In the genomic region with DNA sequence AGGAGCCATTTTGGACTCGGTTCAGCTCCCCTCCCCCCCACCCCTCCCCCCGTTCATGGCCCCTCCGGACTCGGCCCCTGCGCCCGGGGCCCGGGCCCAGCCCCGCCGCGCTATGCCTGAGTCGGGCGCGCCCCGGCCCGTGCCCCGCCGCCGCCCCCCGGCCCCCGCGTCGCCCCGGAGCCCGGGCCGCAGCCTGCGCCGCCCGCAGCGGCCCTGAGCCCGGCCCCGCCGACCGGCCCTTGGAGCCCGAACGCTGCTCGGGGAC, we compare ENCODE assay signal across 8 cellular contexts. TPM values are rescaled to one million over a fixed set of nuclear protein-coding genes. Genes with fewer than 3 reads are reported as not detected.
DNase-seq lines count a peak whose midpoint lies in the region; ATAC-seq and TF ChIP-seq lines count a peak whose summit lies in the region.

No MANE protein-coding gene starts in this region.

- DNase-seq in activated T-cell treated with anti-CD3 and anti-CD28 coated beads, Interleukin-2, amount 50 U/mL, for 4 hours: no peak
- DNase-seq in activated T-cell treated with anti-CD3 and anti-CD28 coated beads, Interleukin-2, amount 50 U/mL, for 1 hour: no peak
- DNase-seq in adrenal gland (no peak), right lobe of liver (no peak), tibial nerve (ENCODE audit: low spot score in 2 of 2) (no peak), kidney glomerular epithelial cell (lab: John Stamatoyannopoulos, UW) (no peak), NCI-H524 treated with DMSO at 0.1 percent for 48 hours (lab: John Stamatoyannopoulos, UW) (no peak), NAMALWA (ENCODE audit: low spot score) (no peak)

- no peaks in the 10 kb centered on the region for H3K27me3 ChIP-seq in adrenal gland
- H3K27me3 ChIP-seq in right lobe of liver: no peaks in the 10 kb centered on the region
- H3K27me3 ChIP-seq in tibial nerve: no peaks in the 10 kb centered on the region

- 0 to 1% (median 1%) methylated on average over 12 to 35 of the region's 36 CpGs; no CpG with 5 or more reads in 1 of the 4 donors for WGBS in adrenal gland, 4 donors
- WGBS in right lobe of liver (ENCODE audit: insufficient coverage, low coverage, low lambda C conversion rate, missing lambda C conversion rate): 0% methylated on average over 3 of the region's 36 CpGs
- 0% methylated on average over 6 of the region's 36 CpGs; no CpG with 5 or more reads in 1 of the 2 donors for WGBS in tibial nerve, 2 donors

- H3K36me3 Mint-ChIP-seq in activated T-cell treated with anti-CD3 and anti-CD28 coated beads, Interleukin-2, amount 50 U/mL, for 4 hours (ENCODE audit: insufficient read depth): no peaks in the 10 kb centered on the region

- TF ChIP-seq EP300 in tibial nerve (IDR thresholded peaks at IDR 0.05): no peak

- peak overlapping the region; percentile 24 to 94 (median 90) for H3K27ac ChIP-seq in adrenal gland
- peak overlapping the region; percentile 58 to 90 (median 77) for H3K27ac ChIP-seq in right lobe of liver
- peak overlapping the region; percentile 81 to 95 (median 85) for H3K27ac ChIP-seq in tibial nerve

- H3K36me3 ChIP-seq in adrenal gland (replicated peaks in 1 of 2): no peaks in the 10 kb centered on the region
- H3K36me3 ChIP-seq in right lobe of liver: no peaks in the 10 kb centered on the region
- H3K36me3 ChIP-seq in tibial nerve: no peaks in the 10 kb centered on the region

- H3K9me3 Mint-ChIP-seq in activated T-cell treated with anti-CD3 and anti-CD28 coated beads, Interleukin-2, amount 50 U/mL, for 4 hours: peaks cover 4% of the 10 kb centered on the region

- peaks cover 2% of the 10 kb centered on the region for H3K27me3 Mint-ChIP-seq in activated T-cell treated with anti-CD3 and anti-CD28 coated beads, Interleukin-2, amount 50 U/mL, for 4 hours (ENCODE audit: low read depth)

- TF ChIP-seq CTCF in adrenal gland (IDR thresholded peaks at IDR 0.05) (no peak), right lobe of liver (IDR thresholded peaks at IDR 0.05) (no peak), tibial nerve (IDR thresholded peaks at IDR 0.05) (no peak)

- H3K4me1 Mint-ChIP-seq in activated T-cell treated with anti-CD3 and anti-CD28 coated beads, Interleukin-2, amount 50 U/mL, for 4 hours (ENCODE audit: low read depth): peaks cover 15% of the 10 kb centered on the region

- ATAC-seq in activated T-cell treated with anti-CD3 and anti-CD28 coated beads, Interleukin-2, amount 50 U/mL, for 4 hours: peak in 1 of 2 donors; percentile 17
- no peak for ATAC-seq in right lobe of liver

- peak overlapping the region in 1 of 4 donors; percentile 97 for H3K4me3 ChIP-seq in adrenal gland
- peak overlapping the region; percentile 68 to 78 (median 70) for H3K4me3 ChIP-seq in right lobe of liver
- peak overlapping the region; percentile 78 to 97 (median 89) for H3K4me3 ChIP-seq in tibial nerve

- intact Hi-C loops in adrenal gland (cut with DNase I): no loop called here
- intact Hi-C loops in right lobe of liver (cut with DNase I): no loop called here

- H3K4me1 ChIP-seq in adrenal gland (replicated peaks in 1 of 2): peaks cover 37 to 54% of the 10 kb centered on the region in 2 donors
- peaks cover 0 to 22% (median 5%) of the 10 kb centered on the region in 4 donors for H3K4me1 ChIP-seq in right lobe of liver
- peaks cover 0 to 43% (median 15%) of the 10 kb centered on the region in 4 donors for H3K4me1 ChIP-seq in tibial nerve

- H3K4me3 Mint-ChIP-seq in activated T-cell treated with anti-CD3 and anti-CD28 coated beads, Interleukin-2, amount 50 U/mL, for 4 hours: peak overlapping the region; percentile 31

- TF ChIP-seq POLR2A in adrenal gland (IDR thresholded peaks at IDR 0.05) (no peak), right lobe of liver (IDR thresholded peaks at IDR 0.05) (no peak), tibial nerve (IDR thresholded peaks at IDR 0.05) (no peak)

- H3K9me3 ChIP-seq in adrenal gland (replicated peaks in 1 of 3): no peaks in the 10 kb centered on the region
- H3K9me3 ChIP-seq in right lobe of liver: no peaks in the 10 kb centered on the region
- H3K9me3 ChIP-seq in tibial nerve: no peaks in the 10 kb centered on the region

RNA-seq across cellular contexts. Expression of a gene that starts 0.2 kb away (rescaled TPM):
- 1 to 10 TPM; 4.5 to 5.5 (median 4.5) TPM for total RNA-seq in activated T-cell treated with anti-CD3 and anti-CD28 coated beads, Interleukin-2, amount 50 U/mL, for 4 hours
- total RNA-seq in adrenal gland (10 to 100 TPM in 6 of 8 donors, 1 to 10 TPM in 2; 3.6 to 20.2 (median 14.4) TPM), right lobe of liver (1 to 10 TPM; 2.0 to 5.9 (median 4.4) TPM), tibial nerve (10 to 100 TPM in 3 of 4 donors, 1 to 10 TPM in 1; 8.7 to 15.3 (median 12.6) TPM)
- 1 to 10 TPM; 1.8 to 5.1 (median 2.3) TPM for polyA plus RNA-seq in adrenal gland

RNA-seq across cellular contexts. Expression of a gene that starts 42.3 kb away (rescaled TPM):
- 10 to 100 TPM; 18.8 to 22.7 (median 21.7) TPM for total RNA-seq in activated T-cell treated with anti-CD3 and anti-CD28 coated beads, Interleukin-2, amount 50 U/mL, for 4 hours
- total RNA-seq in adrenal gland: 10 to 100 TPM in 7 of 8 donors, 1 to 10 TPM in 1; 5.8 to 14.3 (median 11.4) TPM
- 10 to 100 TPM in 1 of 3 donors, 1 to 10 TPM in 2; 8.3 to 13.6 (median 9.9) TPM for polyA plus RNA-seq in adrenal gland
- 1 to 10 TPM; 2.7 to 5.3 (median 3.9) TPM for total RNA-seq in right lobe of liver
- 10 to 100 TPM in 3 of 4 donors, 1 to 10 TPM in 1; 9.9 to 21.9 (median 20.9) TPM for total RNA-seq in tibial nerve
